Comparison of ENCODE assay signal across 6 cellular contexts in the genomic region with DNA sequence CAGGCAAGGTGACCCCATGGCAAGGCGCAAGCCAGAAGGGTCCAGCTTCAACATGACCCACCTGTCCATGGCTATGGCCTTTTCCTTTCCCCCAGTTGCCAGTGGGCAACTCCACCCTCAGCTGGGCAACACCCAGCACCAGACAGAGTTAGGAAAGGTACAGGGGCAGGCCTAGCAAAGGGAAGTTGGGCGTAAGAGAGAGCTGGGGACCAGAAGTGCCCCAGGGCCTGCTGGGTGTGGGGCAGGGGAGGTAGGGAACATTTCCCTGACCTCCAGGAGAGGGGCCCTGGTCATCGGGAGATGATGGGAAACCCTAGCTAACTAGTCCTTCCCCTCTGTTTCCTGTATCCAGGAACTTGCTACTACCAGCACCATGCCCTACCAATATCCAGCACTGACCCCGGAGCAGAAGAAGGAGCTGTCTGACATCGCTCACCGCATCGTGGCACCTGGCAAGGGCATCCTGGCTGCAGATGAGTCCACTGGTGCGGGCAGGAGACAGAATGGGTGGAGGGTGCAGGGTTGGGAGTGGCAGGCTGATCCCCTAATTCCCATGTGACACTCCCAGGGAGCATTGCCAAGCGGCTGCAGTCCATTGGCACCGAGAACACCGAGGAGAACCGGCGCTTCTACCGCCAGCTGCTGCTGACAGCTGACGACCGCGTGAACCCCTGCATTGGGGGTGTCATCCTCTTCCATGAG. TPM values are rescaled to one million over a fixed set of nuclear protein-coding genes. Genes with fewer than 3 reads are reported as not detected.
DNase-seq lines count a peak whose midpoint lies in the region; ATAC-seq and TF ChIP-seq lines count a peak whose summit lies in the region.

No MANE protein-coding gene starts in this region.

- no peak for ATAC-seq in HG03196 (IDR thresholded peaks at IDR 0.05; ENCODE audit: unreplicated experiment)

- no peak overlapping the region for H4K91ac ChIP-seq in neuronal stem cell (ENCODE audit: low read depth, low read length, poor library complexity)

- no peak overlapping the region for H2BK12ac ChIP-seq in neuronal stem cell (ENCODE audit: low read length)

- no peak overlapping the region for H2BK15ac ChIP-seq in neuronal stem cell (ENCODE audit: low read length)

- H3K18ac ChIP-seq in neuronal stem cell (ENCODE audit: low read length), result no peak overlapping the region

- H4K8ac ChIP-seq in neuronal stem cell (ENCODE audit: low read depth, low read length), result no peak overlapping the region

- H2BK5ac ChIP-seq in neuronal stem cell (ENCODE audit: low read length), result no peak overlapping the region

- H3K4me3 ChIP-seq in HL-60 (replicated peaks; ENCODE audit: insufficient read depth, low read length) (peak overlapping the region; percentile 98), neuronal stem cell (ENCODE audit: low read length in 2 of 2) (peak overlapping the region; percentile 96 to 99)

- no peak overlapping the region for H3K14ac ChIP-seq in neuronal stem cell (ENCODE audit: low read length)

- no peak overlapping the region for H3K4ac ChIP-seq in neuronal stem cell (ENCODE audit: low read length)

- no peak overlapping the region for H2AK5ac ChIP-seq in neuronal stem cell (ENCODE audit: low read depth, low read length)

- peak overlapping the region; percentile 82 for H3K9ac ChIP-seq in neuronal stem cell (ENCODE audit: low read depth, low read length, poor library complexity)

- peak overlapping the region; percentile 94 for H3K27ac ChIP-seq in HL-60 (replicated peaks)
- peak overlapping the region; percentile 99 for H3K27ac ChIP-seq in caudate nucleus (ENCODE audit: low read depth, low read length)
- H3K27ac ChIP-seq in neuronal stem cell (replicated peaks; ENCODE audit: low read length), result no peak overlapping the region

- no peaks in the 10 kb centered on the region for H3K9me3 ChIP-seq in neuronal stem cell (replicated peaks in 1 of 2; ENCODE audit: control insufficient read depth in 2 of 2, insufficient read depth in 1 of 2, low read depth in 1 of 2, low read length in 2 of 2)

- DNase-seq in HL-60 (ENCODE audit: low read depth in 1 of 2, low spot score in 1 of 2) (peak in 1 of 2 experiments; percentile 71), caudate nucleus (lab: John Stamatoyannopoulos, UW) (peak in 12 of 61 donors; percentile 7 to 38 (median 18)), neuronal stem cell (ENCODE audit: low spot score) (no peak), putamen (ENCODE audit: low spot score) (no peak)
- no peak for DNase-seq in stimulated activated CD4-positive, alpha-beta T cell treated with anti-CD3 and anti-CD28 coated beads, Interleukin-4, amount 100 ng/mL, for 4 hours

- H3K27me3 ChIP-seq in HL-60 (ENCODE audit: insufficient read depth, poor library complexity, severe bottlenecking) (no peaks in the 10 kb centered on the region), neuronal stem cell (ENCODE audit: control insufficient read depth in 3 of 3, insufficient read depth in 3 of 3, low read depth in 1 of 3, low read length in 3 of 3) (no peaks in the 10 kb centered on the region)

- peak overlapping the region; percentile 87 for H3K4me2 ChIP-seq in neuronal stem cell (ENCODE audit: insufficient read depth, low read length, poor library complexity, severe bottlenecking)

- H3K79me1 ChIP-seq in neuronal stem cell (ENCODE audit: low read depth, low read length), result peaks cover 17% of the 10 kb centered on the region

- WGBS in neuronal stem cell (ENCODE audit: extremely low coverage in 2 of 2, insufficient read length in 2 of 2, insufficient replicate concordance in 1 of 2), 2 donors, result no CpG with 5 or more reads among the region's 17 CpGs

- H3K23ac ChIP-seq in neuronal stem cell (ENCODE audit: low read depth, low read length, poor library complexity), result peak overlapping the region; percentile 25

- peaks cover 37 to 59% of the 10 kb centered on the region in 2 donors for H3K36me3 ChIP-seq in neuronal stem cell (replicated peaks in 1 of 2; ENCODE audit: control insufficient read depth in 2 of 2, insufficient read depth in 2 of 2, low read length in 2 of 2)

- H3K4me1 ChIP-seq in neuronal stem cell (ENCODE audit: control insufficient read depth in 2 of 2, insufficient read depth in 1 of 2, low read depth in 1 of 2, low read length in 2 of 2), result peaks cover 15 to 24% of the 10 kb centered on the region in 2 donors

- H2AFZ ChIP-seq in neuronal stem cell (ENCODE audit: low read length), result no peak overlapping the region

- no peak for TF ChIP-seq CTCF in HL-60 (IDR thresholded peaks at IDR 0.05; ENCODE audit: insufficient read depth, low read length)

- H2BK120ac ChIP-seq in neuronal stem cell (ENCODE audit: low read depth, low read length), result no peak overlapping the region

RNA-seq across cellular contexts. Expression of a gene that starts 1.5 kb away (rescaled TPM):
- 340 TPM for polyA plus RNA-seq in neuronal stem cell (2013, experiment 1 of 2)
- 327 TPM for polyA plus RNA-seq in neuronal stem cell (2013, experiment 2 of 2)

RNA-seq across cellular contexts. Expression of a gene that starts 8.8 kb away (rescaled TPM):
- 112 TPM for polyA plus RNA-seq in neuronal stem cell (2013, experiment 1 of 2)
- polyA plus RNA-seq in neuronal stem cell (2013, experiment 2 of 2), result 110 TPM

RNA-seq across cellular contexts. Expression of a gene that starts 24.7 kb away (rescaled TPM):
- 2.8 TPM for polyA plus RNA-seq in neuronal stem cell (2013, experiment 1 of 2)
- 2.5 TPM for polyA plus RNA-seq in neuronal stem cell (2013, experiment 2 of 2)

RNA-seq across cellular contexts. Expression of a gene that starts 29.0 kb away (rescaled TPM):
- 51.2 TPM for polyA plus RNA-seq in neuronal stem cell (2013, experiment 1 of 2)
- 52.1 TPM for polyA plus RNA-seq in neuronal stem cell (2013, experiment 2 of 2)

RNA-seq across cellular contexts. Expression of a gene that starts 36.0 kb away (rescaled TPM):
- polyA plus RNA-seq in neuronal stem cell (2013, experiment 1 of 2), result 23.0 TPM
- 22.5 TPM for polyA plus RNA-seq in neuronal stem cell (2013, experiment 2 of 2)
